ENCODE assay signal across 1 cellular context in genomic region chr1:44721521-44722361, GRCh38.
TF ChIP-seq lines count a peak whose summit lies in the region.

No MANE protein-coding gene starts in this region.

TF ChIP-seq in K562, 482 proteins besides CTCF, POLR2A, EP300 and RAD21 (continued from another document and continues in another):
- TF ChIP-seq ZMIZ1 (IDR thresholded peaks at IDR 0.05; ENCODE audit: low read depth in 2 of 2, low read length in 2 of 2) (peak in 1 of 2 experiments; percentile 100; a peak in 3 of 4 replicates), RCOR1 (IDR thresholded peaks at IDR 0.05; ENCODE audit: borderline replicate concordance in 1 of 2, low read depth in 2 of 2, low read length in 2 of 2) (peak; percentile 88 to 90; a peak in 3 of 4 replicates), DLX4 (CRISPR knock-in tag; IDR thresholded peaks at IDR 0.05) (peak; percentile 99), NR2C1 (IDR thresholded peaks at IDR 0.05) (peak; percentile 56), NR2C1 (tag; IDR thresholded peaks at IDR 0.05) (peak; percentile 73), NFIC (IDR thresholded peaks at IDR 0.05) (peak; percentile 94), OTX1 (CRISPR knock-in tag; IDR thresholded peaks at IDR 0.05) (peak; percentile 100), ZZZ3 (IDR thresholded peaks at IDR 0.05) (peak; percentile 14; the same call in 1 of the 2 replicates), SFPQ (IDR thresholded peaks at IDR 0.05; ENCODE audit: low read depth, low read length) (peak; percentile 74; the same call in 1 of the 2 replicates), SPI1 (IDR thresholded peaks at IDR 0.05; ENCODE audit: borderline replicate concordance, low read depth, low read length) (peak; percentile 67), GTF2B (IDR thresholded peaks at IDR 0.05; ENCODE audit: extremely low read depth, insufficient read length) (peak; percentile 100), HCFC1 (IDR thresholded peaks at IDR 0.05; ENCODE audit: low read depth, low read length) (peak; percentile 84), ZNF347 (CRISPR knock-in tag; IDR thresholded peaks at IDR 0.05; ENCODE audit: low read depth) (peak; percentile 93), ELK3 (CRISPR knock-in tag; IDR thresholded peaks at IDR 0.05) (peak; percentile 98), IRF9 (tag; IDR thresholded peaks at IDR 0.05) (peak; percentile 64; the same call in 1 of the 2 replicates), MCM3 (IDR thresholded peaks at IDR 0.05) (no peak), CBFA2T2 (conservative IDR thresholded peaks at IDR 0.05) (peak; percentile 53), GABPA (tag; conservative IDR thresholded peaks at IDR 0.05; ENCODE audit: low read depth) (peak; percentile 78), CHD1 (IDR thresholded peaks at IDR 0.05; ENCODE audit: low read length) (no peak), MGA (IDR thresholded peaks at IDR 0.05) (peak; percentile 97), ZBTB33 (CRISPR knock-in tag; IDR thresholded peaks at IDR 0.05) (peak; percentile 94), RBM34 (IDR thresholded peaks at IDR 0.05; ENCODE audit: borderline replicate concordance, insufficient read depth, low read length) (no peak), ZFPM2 (CRISPR knock-in tag; IDR thresholded peaks at IDR 0.05) (peak; percentile 99), NFATC3 (IDR thresholded peaks at IDR 0.05) (peak; percentile 96), MTA3 (IDR thresholded peaks at IDR 0.05; ENCODE audit: borderline replicate concordance) (peak; percentile 99), CLOCK (CRISPR knock-in tag; IDR thresholded peaks at IDR 0.05; ENCODE audit: borderline replicate concordance) (no peak), ARHGAP35 (IDR thresholded peaks at IDR 0.05; ENCODE audit: partially characterized antibody) (peak; percentile 100), RFX5 (IDR thresholded peaks at IDR 0.05; ENCODE audit: low read depth, low read length) (0 out of 2 replicates have a peak, but pooled peaks have one; percentile 66), TBP (optimal IDR thresholded peaks at IDR 0.05; ENCODE audit: low read depth, low read length) (no peak)
